10 cellular contexts compared by ENCODE assay signal in the genomic region with DNA sequence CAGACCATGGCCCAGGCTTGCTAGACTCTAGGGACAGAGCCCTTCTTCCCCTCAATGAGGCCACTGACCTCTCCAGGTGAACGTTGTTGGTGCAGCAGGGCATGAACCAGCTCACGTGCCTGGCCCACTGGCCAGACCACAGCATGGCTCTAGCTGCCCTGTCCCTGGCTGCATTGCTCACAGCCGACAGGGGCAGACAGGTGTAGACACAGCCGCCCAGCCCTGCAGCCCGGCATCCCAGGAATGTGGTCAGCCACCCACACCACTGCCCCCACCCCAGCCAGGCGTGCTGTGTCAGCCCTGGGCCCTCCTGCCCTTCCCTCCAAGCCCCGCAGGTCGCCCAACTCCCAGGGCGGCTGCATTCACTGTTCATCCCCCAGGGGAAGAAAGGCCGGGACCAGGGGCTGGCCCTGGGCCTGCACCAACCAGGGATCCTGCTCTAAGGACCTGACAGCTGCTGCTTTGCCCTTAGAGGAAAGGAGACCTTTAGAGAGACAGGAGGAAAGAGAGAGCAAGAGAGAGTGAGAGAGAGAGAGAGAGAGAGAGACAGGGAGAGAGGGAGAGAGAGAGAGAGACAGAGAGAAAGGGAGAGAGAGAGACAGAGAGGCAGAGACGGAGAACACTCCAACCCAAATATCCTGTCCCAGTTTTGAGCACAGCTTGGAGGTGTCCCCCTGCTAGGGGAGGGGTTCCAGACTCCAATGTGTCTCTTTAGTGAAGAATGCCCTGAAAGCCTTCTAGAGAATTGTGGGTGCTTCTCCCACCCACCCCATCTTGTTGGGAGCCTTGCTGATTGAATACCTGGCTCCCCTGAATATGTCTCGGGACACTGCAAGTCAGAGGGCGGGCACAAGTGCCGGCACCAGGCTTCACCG. TPM values are rescaled to one million over a fixed set of nuclear protein-coding genes. Genes with fewer than 3 reads are reported as not detected.
DNase-seq lines count a peak whose midpoint lies in the region; ATAC-seq and TF ChIP-seq lines count a peak whose summit lies in the region.
"Had no signal": no experiment of that assay in that cellular context is flagged by ENCODE, and none has a peak within 500 bp of the region (broad histone marks: within the 10 kb centered on the region; RNA-seq: fewer than 3 reads in every experiment).

No MANE protein-coding gene starts in this region.

- H3K27ac Mint-ChIP-seq in Caco-2 (ENCODE audit: unreplicated experiment) (peak overlapping the region; percentile 92), nephron (peak overlapping the region; percentile 67 to 95 (median 87))

- intact Hi-C loops in Caco-2 (cut with micrococcal nuclease; ENCODE audit: unreplicated experiment), result loop anchor here (1.0 to 2.0 kb wide), 8 partner anchors 10 to 336 kb away; no protein-coding TSS in a partner anchor

- peaks cover 75% of the 10 kb centered on the region for H3K4me1 ChIP-seq in Caco-2

- H3K9me3 ChIP-seq in Caco-2, result no peaks in the 10 kb centered on the region
- H3K9me3 ChIP-seq: esophagus muscularis mucosa had no signal

- H3K4me3 ChIP-seq in Caco-2 (ENCODE audit: low read depth, low read length) (no peak overlapping the region), epithelial cell of proximal tubule (ENCODE audit: low read depth, low read length) (no peak overlapping the region)
- H3K4me3 ChIP-seq: esophagus muscularis mucosa had no signal

- POLR2A ChIA-PET in Caco-2 (lab: Charles Lee), result interaction anchor here (0.5 to 1.4 kb wide), 8 partner anchors 17 to 314 kb away, joined by 3 to 11 read pairs (median 4); no protein-coding TSS in a partner anchor

- BruUV-seq in Caco-2 (replicated peaks; lab: Mats Ljungman, UMichigan), result TSS peak; percentile 71

- H3K36me3 Mint-ChIP-seq in Caco-2 (ENCODE audit: insufficient read depth, unreplicated experiment), result peaks cover 5% of the 10 kb centered on the region
- no peaks in the 10 kb centered on the region for H3K36me3 Mint-ChIP-seq in nephron (ENCODE audit: low read depth)

- no peaks in the 10 kb centered on the region for H3K36me3 ChIP-seq in Caco-2 (ENCODE audit: control insufficient read depth, insufficient read depth, low read length)
- H3K36me3 ChIP-seq: esophagus muscularis mucosa had no signal

- ATAC-seq in HG03039 (IDR thresholded peaks at IDR 0.05; ENCODE audit: unreplicated experiment), result no peak

- no peaks in the 10 kb centered on the region for H3K27me3 Mint-ChIP-seq in Caco-2 (ENCODE audit: insufficient read depth, unreplicated experiment)
- H3K27me3 Mint-ChIP-seq in nephron (ENCODE audit: low read depth), result peaks cover 11% of the 10 kb centered on the region

- no peaks in the 10 kb centered on the region for H3K27me3 ChIP-seq in Caco-2 (replicated peaks; ENCODE audit: control insufficient read depth, insufficient read depth, low read length)
- H3K27me3 ChIP-seq: esophagus muscularis mucosa had no signal

- peak; percentile 100 for DNase-seq in Caco-2
- DNase-seq in LoVo (ENCODE audit: low spot score), result peak; percentile 79
- DNase-seq in epithelial cell of proximal tubule (ENCODE audit: low read depth), result no peak
- DNase-seq in DMS 273 treated with DMSO at 0.1 percent for 48 hours (lab: John Stamatoyannopoulos, UW), result no peak
- no peak for DNase-seq in GOT3 (lab: John Stamatoyannopoulos, UW)
- DNase-seq in NCI-H82 treated with DMSO at 0.1 percent for 48 hours (lab: John Stamatoyannopoulos, UW; ENCODE audit: unreplicated experiment), result no peak
- DNase-seq: NCI-H1417 had no signal

- TF ChIP-seq CTCF in Caco-2 (IDR thresholded peaks at IDR 0.05; ENCODE audit: insufficient read depth in 1 of 2, low read depth in 1 of 2, low read length in 1 of 2, severe bottlenecking in 1 of 2, unreplicated experiment in 1 of 2), result peak; percentile 42 to 57
- TF ChIP-seq CTCF in epithelial cell of proximal tubule (conservative IDR thresholded peaks at IDR 0.05; ENCODE audit: low read depth, low read length), result peak; percentile 27
- no peak for TF ChIP-seq CTCF in nephron (IDR thresholded peaks at IDR 0.05; ENCODE audit: unreplicated experiment in 3 of 3)

- CTCF ChIA-PET in Caco-2 (lab: Charles Lee), result interaction anchor here (0.5 to 1.9 kb wide), 12 partner anchors 15 to 334 kb away, joined by 3 to 12 read pairs (median 4); a partner anchor contains a TSS

- H3K9me3 Mint-ChIP-seq in Caco-2 (ENCODE audit: unreplicated experiment) (no peaks in the 10 kb centered on the region), nephron (no peaks in the 10 kb centered on the region)

- H3K4me3 Mint-ChIP-seq in Caco-2 (ENCODE audit: unreplicated experiment) (peak overlapping the region; percentile 44), nephron (peak overlapping the region in 2 of 3 experiments; percentile 8 to 42)

- peaks cover 62% of the 10 kb centered on the region for H3K4me1 Mint-ChIP-seq in Caco-2 (ENCODE audit: low read depth, unreplicated experiment)
- peaks cover 20% of the 10 kb centered on the region for H3K4me1 Mint-ChIP-seq in nephron

RNA-seq across cellular contexts. Expression of a gene that starts 44.2 kb away (rescaled TPM):
- total RNA-seq in Caco-2 (2022) (0.12 TPM in 1 of 2 replicates, not detected in the other), epithelial cell of proximal tubule (not detected in 2 replicates)
- total RNA-seq: esophagus muscularis mucosa had no signal

Comparison
In these comparisons a context has a peak if more than half of its experiments do, and no peak if none do; other contexts are left out.
1. DNase-seq: peak in Caco-2 (2 of 2) and LoVo (single experiment); none in epithelial cell of proximal tubule (single experiment), DMS 273 treated with DMSO at 0.1 percent for 48 hours (single experiment), GOT3 (single experiment) and NCI-H82 treated with DMSO at 0.1 percent for 48 hours (single experiment).
2. CTCF ChIP-seq: peak in Caco-2 (2 of 2) and epithelial cell of proximal tubule (single experiment); none in nephron (0 of 3).